Comparison of ENCODE assay signal across 10 cellular contexts in genomic region chr20:44720617-44720993, GRCh38. TPM values are rescaled to one million over a fixed set of nuclear protein-coding genes. Genes with fewer than 3 reads are reported as not detected.
DNase-seq lines count a peak whose midpoint lies in the region; ATAC-seq, FAIRE-seq and TF ChIP-seq lines count a peak whose summit lies in the region.
"Had no signal": no experiment of that assay in that cellular context is flagged by ENCODE, and none has a peak within 500 bp of the region (broad histone marks: within the 10 kb centered on the region; RNA-seq: fewer than 3 reads in every experiment).

No MANE protein-coding gene starts in this region.

- no peaks in the 10 kb centered on the region for H3K36me3 Mint-ChIP-seq in activated T-cell treated with anti-CD3 and anti-CD28 coated beads, Interleukin-2, amount 50 U/mL, for 24 hours (ENCODE audit: low read depth)
- H3K36me3 Mint-ChIP-seq: memory B cell had no signal

- H3K4me3 ChIP-seq in right atrium auricular region, result no peak overlapping the region
- no peak overlapping the region for H3K4me3 ChIP-seq in H7 (ENCODE audit: insufficient read depth, low read depth, low read length)
- no peak overlapping the region for H3K4me3 ChIP-seq in pancreas

- H3K27me3 Mint-ChIP-seq in activated T-cell treated with anti-CD3 and anti-CD28 coated beads, Interleukin-2, amount 50 U/mL, for 24 hours, result no peaks in the 10 kb centered on the region

- peak; percentile 87 for DNase-seq in HK-2 (ENCODE audit: unreplicated experiment)
- DNase-seq in right atrium auricular region (ENCODE audit: low spot score), result no peak
- DNase-seq in H7, result no peak
- DNase-seq in activated T-cell treated with anti-CD3 and anti-CD28 coated beads, Interleukin-2, amount 50 U/mL, for 24 hours, result no peak
- no peak for DNase-seq in pancreas
- DNase-seq: activated naive CD4-positive, alpha-beta T cell treated with anti-CD3 and anti-CD28 coated beads, Interleukin-2, amount 50 U/mL, for 16 hours had no signal

- H3K27ac Mint-ChIP-seq in activated T-cell treated with anti-CD3 and anti-CD28 coated beads, Interleukin-2, amount 50 U/mL, for 24 hours, result no peak overlapping the region
- H3K27ac Mint-ChIP-seq: memory B cell had no signal

- no peaks in the 10 kb centered on the region for H3K27me3 ChIP-seq in right atrium auricular region
- no peaks in the 10 kb centered on the region for H3K27me3 ChIP-seq in H7 (ENCODE audit: control insufficient read depth, insufficient read depth, low read length)
- no peaks in the 10 kb centered on the region for H3K27me3 ChIP-seq in pancreas

- no peak for FAIRE-seq in pancreas (lab: Jason Lieb, UNC)

- no peak for TF ChIP-seq CTCF in right atrium auricular region (IDR thresholded peaks at IDR 0.05)
- TF ChIP-seq CTCF in pancreas (IDR thresholded peaks at IDR 0.05), result no peak

- H3K36me3 ChIP-seq in right atrium auricular region, result no peaks in the 10 kb centered on the region
- H3K36me3 ChIP-seq in H7 (replicated peaks; ENCODE audit: control insufficient read depth, insufficient read depth, low read length), result no peaks in the 10 kb centered on the region
- H3K36me3 ChIP-seq in pancreas, result no peaks in the 10 kb centered on the region

- intact Hi-C loops in pancreas (cut with DNase I), result no loop called here

- H3K27ac ChIP-seq in angular gyrus (ENCODE audit: low read depth, low read length) (peak overlapping the region; percentile 89), right atrium auricular region (peak overlapping the region; percentile 66 to 87), temporal lobe (ENCODE audit: low read depth, low read length) (peak overlapping the region; percentile 85), pancreas (no peak overlapping the region)

- H3K4me3 Mint-ChIP-seq in activated T-cell treated with anti-CD3 and anti-CD28 coated beads, Interleukin-2, amount 50 U/mL, for 24 hours, result no peak overlapping the region
- H3K4me3 Mint-ChIP-seq: memory B cell had no signal

- H3K4me1 Mint-ChIP-seq in activated T-cell treated with anti-CD3 and anti-CD28 coated beads, Interleukin-2, amount 50 U/mL, for 24 hours (ENCODE audit: low read depth), result no peaks in the 10 kb centered on the region
- H3K4me1 Mint-ChIP-seq: memory B cell had no signal

- H3K9me3 ChIP-seq in right atrium auricular region, result no peaks in the 10 kb centered on the region
- H3K9me3 ChIP-seq in pancreas, result no peaks in the 10 kb centered on the region

- H3K9me3 Mint-ChIP-seq in activated T-cell treated with anti-CD3 and anti-CD28 coated beads, Interleukin-2, amount 50 U/mL, for 24 hours, result no peaks in the 10 kb centered on the region
- H3K9me3 Mint-ChIP-seq: memory B cell had no signal

- H3K4me1 ChIP-seq in right atrium auricular region (peaks cover 0 to 48% of the 10 kb centered on the region in 2 donors), pancreas (no peaks in the 10 kb centered on the region)

- 76 to 81% methylated on average over 7 of the region's 7 CpGs for WGBS in pancreas, 2 donors

- ATAC-seq in esophagus mucosa (no peak), pancreas (no peak)

RNA-seq across cellular contexts. Expression of gene CCN5, which starts 5.4 kb away (rescaled TPM):
- 100 to 1,000 TPM in 1 of 2 donors, 10 to 100 TPM in 1; 85.1 to 118 TPM for total RNA-seq in right atrium auricular region
- total RNA-seq in temporal lobe, result not detected
- total RNA-seq in H7 (2014; rRNA removed; shearing (Covaris generic)), result not detected in 2 replicates
- 1.9 TPM for total RNA-seq in esophagus mucosa
- 1 to 10 TPM in 5 of 6 donors, under 1 TPM in 1; 0.14 to 3.3 (median 1.3) TPM for total RNA-seq in pancreas
- polyA plus RNA-seq in pancreas, result 1 to 10 TPM; 3.3 to 6.4 TPM

RNA-seq across cellular contexts. Expression of gene KCNK15, which starts 25.1 kb away (rescaled TPM):
- total RNA-seq in right atrium auricular region, result 1 to 10 TPM; 1.4 to 3.7 TPM
- not detected for total RNA-seq in temporal lobe
- 0.14 TPM in 1 of 2 replicates, not detected in the other for total RNA-seq in H7 (2014; rRNA removed; shearing (Covaris generic))
- 1.0 TPM for total RNA-seq in esophagus mucosa
- total RNA-seq in pancreas, result 1 to 10 TPM in 3 of 6 donors, under 1 TPM in 3; 0.75 to 2.5 (median 1.4) TPM
- polyA plus RNA-seq in pancreas, result 1 to 10 TPM in 1 of 2 donors, under 1 TPM in 1; 0.42 to 1.1 TPM

Comparison
In these comparisons a context has a peak if more than half of its experiments do, and no peak if none do; other contexts are left out.
1. H3K27ac ChIP-seq: peak in angular gyrus (single experiment), right atrium auricular region (2 of 2) and temporal lobe (single experiment); none in pancreas (0 of 4).
2. RNA of gene CCN5, which starts 5.4 kb away (total RNA-seq): 85.1 to 118 TPM in right atrium auricular region; 1.9 TPM in esophagus mucosa (single experiment), 0.14 to 3.3 TPM in pancreas, not detected in temporal lobe (single experiment) and not detected in H7; every median in the first group is over 10 times any median in the second.